1 cellular context compared by ENCODE assay signal in genomic region chr1:235011599-235012435, GRCh38.
TF ChIP-seq lines count a peak whose summit lies in the region.

No MANE protein-coding gene starts in this region.

TF ChIP-seq in K562, 482 proteins besides CTCF, POLR2A, EP300 and RAD21 (continued from another document and continues in another):
- TF ChIP-seq ZNF609 (CRISPR knock-in tag; IDR thresholded peaks at IDR 0.05; ENCODE audit: borderline replicate concordance) (peak; percentile 97), HNRNPUL1 (IDR thresholded peaks at IDR 0.05; ENCODE audit: low read length) (0 out of 2 replicates have a peak, but pooled peaks have one; percentile 28), ZNF584 (CRISPR knock-in tag; IDR thresholded peaks at IDR 0.05; ENCODE audit: low read depth) (peak; percentile 21; the same call in 1 of the 2 replicates), GATA2 (CRISPR knock-in tag; IDR thresholded peaks at IDR 0.05) (no peak), JUNB (CRISPR knock-in tag; conservative IDR thresholded peaks at IDR 0.05) (peak; percentile 66; the same call in 1 of the 2 replicates), RCOR1 (IDR thresholded peaks at IDR 0.05; ENCODE audit: borderline replicate concordance in 1 of 2, low read depth in 2 of 2, low read length in 2 of 2) (peak in 1 of 2 experiments; percentile 95; a peak in 2 of 4 replicates), EGR1 (conservative IDR thresholded peaks at IDR 0.05) (peak; percentile 97), ESRRA (IDR thresholded peaks at IDR 0.05; ENCODE audit: borderline replicate concordance, low read depth) (peak; percentile 65; the same call in 1 of the 2 replicates), ARID1B (IDR thresholded peaks at IDR 0.05) (peak; percentile 82), MAX (CRISPR knock-in tag; IDR thresholded peaks at IDR 0.05) (peak; percentile 86), PKNOX1 (IDR thresholded peaks at IDR 0.05) (peak; percentile 77), DIDO1 (tag; IDR thresholded peaks at IDR 0.05; ENCODE audit: low read depth) (no peak), ATF3 (IDR thresholded peaks at IDR 0.05) (peak; percentile 99), ATF3 (CRISPR knock-in tag; conservative IDR thresholded peaks at IDR 0.05) (peak; percentile 92), NR2C1 (IDR thresholded peaks at IDR 0.05) (no peak), NR2C1 (tag; IDR thresholded peaks at IDR 0.05) (0 out of 2 replicates have a peak, but pooled peaks have one; percentile 25), FOS (IDR thresholded peaks at IDR 0.05; ENCODE audit: extremely low read depth, insufficient read length) (peak; percentile 22), PHB (CRISPR knock-in tag; IDR thresholded peaks at IDR 0.05) (no peak), NONO (IDR thresholded peaks at IDR 0.05; ENCODE audit: low read depth in 2 of 2, low read length in 1 of 2) (no peak), ZNF445 (CRISPR knock-in tag; IDR thresholded peaks at IDR 0.05; ENCODE audit: low read depth) (no peak), ZNF764 (CRISPR knock-in tag; IDR thresholded peaks at IDR 0.05; ENCODE audit: low read depth) (no peak), TCF3 (CRISPR knock-in tag; IDR thresholded peaks at IDR 0.05) (peak; percentile 73), HDAC2 (IDR thresholded peaks at IDR 0.05) (peak; percentile 92), PHF8 (IDR thresholded peaks at IDR 0.05; ENCODE audit: borderline replicate concordance, low read length) (no peak), ARID2 (IDR thresholded peaks at IDR 0.05) (no peak), BCOR (IDR thresholded peaks at IDR 0.05) (no peak), EP400 (IDR thresholded peaks at IDR 0.05) (peak; percentile 62), SP1 (CRISPR knock-in tag; IDR thresholded peaks at IDR 0.05) (peak; percentile 37; the same call in 1 of the 2 replicates), CBX1 (IDR thresholded peaks at IDR 0.05; ENCODE audit: low read depth) (no peak), FOXJ2 (tag; IDR thresholded peaks at IDR 0.05) (no peak), PRMT5 (CRISPR knock-in tag; IDR thresholded peaks at IDR 0.05) (no peak), MAFG (tag; conservative IDR thresholded peaks at IDR 0.05) (peak; percentile 47)
- TF ChIP-seq, protein P1, sequence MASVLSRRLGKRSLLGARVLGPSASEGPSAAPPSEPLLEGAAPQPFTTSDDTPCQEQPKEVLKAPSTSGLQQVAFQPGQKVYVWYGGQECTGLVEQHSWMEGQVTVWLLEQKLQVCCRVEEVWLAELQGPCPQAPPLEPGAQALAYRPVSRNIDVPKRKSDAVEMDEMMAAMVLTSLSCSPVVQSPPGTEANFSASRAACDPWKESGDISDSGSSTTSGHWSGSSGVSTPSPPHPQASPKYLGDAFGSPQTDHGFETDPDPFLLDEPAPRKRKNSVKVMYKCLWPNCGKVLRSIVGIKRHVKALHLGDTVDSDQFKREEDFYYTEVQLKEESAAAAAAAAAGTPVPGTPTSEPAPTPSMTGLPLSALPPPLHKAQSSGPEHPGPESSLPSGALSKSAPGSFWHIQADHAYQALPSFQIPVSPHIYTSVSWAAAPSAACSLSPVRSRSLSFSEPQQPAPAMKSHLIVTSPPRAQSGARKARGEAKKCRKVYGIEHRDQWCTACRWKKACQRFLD (CRISPR knock-in tag; IDR thresholded peaks at IDR 0.05): peak; percentile 23; the same call in 1 of the 2 replicates
- TF ChIP-seq, protein P2, sequence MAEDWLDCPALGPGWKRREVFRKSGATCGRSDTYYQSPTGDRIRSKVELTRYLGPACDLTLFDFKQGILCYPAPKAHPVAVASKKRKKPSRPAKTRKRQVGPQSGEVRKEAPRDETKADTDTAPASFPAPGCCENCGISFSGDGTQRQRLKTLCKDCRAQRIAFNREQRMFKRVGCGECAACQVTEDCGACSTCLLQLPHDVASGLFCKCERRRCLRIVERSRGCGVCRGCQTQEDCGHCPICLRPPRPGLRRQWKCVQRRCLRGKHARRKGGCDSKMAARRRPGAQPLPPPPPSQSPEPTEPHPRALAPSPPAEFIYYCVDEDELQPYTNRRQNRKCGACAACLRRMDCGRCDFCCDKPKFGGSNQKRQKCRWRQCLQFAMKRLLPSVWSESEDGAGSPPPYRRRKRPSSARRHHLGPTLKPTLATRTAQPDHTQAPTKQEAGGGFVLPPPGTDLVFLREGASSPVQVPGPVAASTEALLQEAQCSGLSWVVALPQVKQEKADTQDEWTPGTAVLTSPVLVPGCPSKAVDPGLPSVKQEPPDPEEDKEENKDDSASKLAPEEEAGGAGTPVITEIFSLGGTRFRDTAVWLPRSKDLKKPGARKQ (CRISPR knock-in tag; IDR thresholded peaks at IDR 0.05): no peak
- TF ChIP-seq, protein P3, sequence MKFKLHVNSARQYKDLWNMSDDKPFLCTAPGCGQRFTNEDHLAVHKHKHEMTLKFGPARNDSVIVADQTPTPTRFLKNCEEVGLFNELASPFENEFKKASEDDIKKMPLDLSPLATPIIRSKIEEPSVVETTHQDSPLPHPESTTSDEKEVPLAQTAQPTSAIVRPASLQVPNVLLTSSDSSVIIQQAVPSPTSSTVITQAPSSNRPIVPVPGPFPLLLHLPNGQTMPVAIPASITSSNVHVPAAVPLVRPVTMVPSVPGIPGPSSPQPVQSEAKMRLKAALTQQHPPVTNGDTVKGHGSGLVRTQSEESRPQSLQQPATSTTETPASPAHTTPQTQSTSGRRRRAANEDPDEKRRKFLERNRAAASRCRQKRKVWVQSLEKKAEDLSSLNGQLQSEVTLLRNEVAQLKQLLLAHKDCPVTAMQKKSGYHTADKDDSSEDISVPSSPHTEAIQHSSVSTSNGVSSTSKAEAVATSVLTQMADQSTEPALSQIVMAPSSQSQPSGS (CRISPR knock-in tag; IDR thresholded peaks at IDR 0.05): peak; percentile 77
- TF ChIP-seq, protein P4, sequence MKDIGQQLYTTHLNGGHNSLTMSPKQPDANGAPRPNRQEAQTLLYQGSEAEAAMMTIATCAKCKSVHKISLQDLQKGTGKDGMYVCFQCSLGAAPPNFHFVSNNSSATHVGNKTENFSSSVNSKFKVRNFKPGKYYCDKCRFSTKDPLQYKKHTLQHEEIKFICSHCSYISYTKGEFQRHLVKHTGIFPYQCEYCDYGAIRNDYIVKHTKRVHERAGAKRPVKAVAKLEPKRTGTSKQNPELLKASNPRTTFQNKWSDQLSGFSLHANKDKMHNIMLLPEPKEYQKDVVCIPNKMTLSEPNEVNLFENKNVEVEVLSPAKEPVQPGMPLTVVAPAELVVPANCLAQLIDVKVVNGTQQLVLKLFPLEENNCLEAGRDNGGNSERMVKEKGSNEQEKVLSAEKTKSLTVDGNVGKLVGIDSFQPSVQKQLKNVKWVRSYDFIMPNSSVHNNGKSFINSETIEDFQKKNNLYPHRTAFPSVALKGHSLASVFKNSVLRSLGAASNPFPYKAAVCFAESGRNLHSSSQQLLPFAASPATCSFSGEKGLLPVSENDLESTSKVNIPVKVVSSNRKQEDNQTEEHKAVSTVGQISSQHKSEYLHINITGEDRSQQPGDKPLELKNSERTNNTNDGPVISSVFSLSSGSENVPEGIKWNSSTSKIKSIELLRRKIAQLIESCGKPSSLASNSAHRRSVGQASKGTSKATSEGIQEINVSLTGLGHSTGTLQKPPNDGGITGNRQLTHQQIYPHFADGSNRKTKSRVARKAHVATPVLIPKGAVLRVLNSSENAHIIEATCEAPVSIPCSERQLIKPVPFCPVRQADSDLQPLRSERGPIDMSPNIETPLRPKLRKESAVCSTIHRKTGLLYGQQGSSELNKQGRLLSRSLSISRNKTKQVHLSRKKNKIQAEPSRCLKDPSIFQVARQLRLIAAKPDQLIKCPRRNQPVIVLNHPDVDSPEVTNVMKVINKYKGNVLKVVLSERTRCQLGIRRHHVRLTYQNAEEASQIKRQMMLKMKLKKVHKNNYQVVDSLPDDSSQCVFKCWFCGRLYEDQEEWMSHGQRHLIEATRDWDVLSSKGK (CRISPR knock-in tag; IDR thresholded peaks at IDR 0.05): no peak
- TF ChIP-seq, protein P5, sequence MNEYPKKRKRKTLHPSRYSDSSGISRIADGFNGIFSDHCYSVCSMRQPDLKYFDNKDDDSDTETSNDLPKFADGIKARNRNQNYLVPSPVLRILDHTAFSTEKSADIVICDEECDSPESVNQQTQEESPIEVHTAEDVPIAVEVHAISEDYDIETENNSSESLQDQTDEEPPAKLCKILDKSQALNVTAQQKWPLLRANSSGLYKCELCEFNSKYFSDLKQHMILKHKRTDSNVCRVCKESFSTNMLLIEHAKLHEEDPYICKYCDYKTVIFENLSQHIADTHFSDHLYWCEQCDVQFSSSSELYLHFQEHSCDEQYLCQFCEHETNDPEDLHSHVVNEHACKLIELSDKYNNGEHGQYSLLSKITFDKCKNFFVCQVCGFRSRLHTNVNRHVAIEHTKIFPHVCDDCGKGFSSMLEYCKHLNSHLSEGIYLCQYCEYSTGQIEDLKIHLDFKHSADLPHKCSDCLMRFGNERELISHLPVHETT (CRISPR knock-in tag; conservative IDR thresholded peaks at IDR 0.05 in 1 of 2, IDR thresholded peaks at IDR 0.05 in 1 of 2): no peak
- TF ChIP-seq, protein P6, sequence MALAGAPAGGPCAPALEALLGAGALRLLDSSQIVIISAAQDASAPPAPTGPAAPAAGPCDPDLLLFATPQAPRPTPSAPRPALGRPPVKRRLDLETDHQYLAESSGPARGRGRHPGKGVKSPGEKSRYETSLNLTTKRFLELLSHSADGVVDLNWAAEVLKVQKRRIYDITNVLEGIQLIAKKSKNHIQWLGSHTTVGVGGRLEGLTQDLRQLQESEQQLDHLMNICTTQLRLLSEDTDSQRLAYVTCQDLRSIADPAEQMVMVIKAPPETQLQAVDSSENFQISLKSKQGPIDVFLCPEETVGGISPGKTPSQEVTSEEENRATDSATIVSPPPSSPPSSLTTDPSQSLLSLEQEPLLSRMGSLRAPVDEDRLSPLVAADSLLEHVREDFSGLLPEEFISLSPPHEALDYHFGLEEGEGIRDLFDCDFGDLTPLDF (CRISPR knock-in tag; IDR thresholded peaks at IDR 0.05): no peak
- TF ChIP-seq, protein P7, sequence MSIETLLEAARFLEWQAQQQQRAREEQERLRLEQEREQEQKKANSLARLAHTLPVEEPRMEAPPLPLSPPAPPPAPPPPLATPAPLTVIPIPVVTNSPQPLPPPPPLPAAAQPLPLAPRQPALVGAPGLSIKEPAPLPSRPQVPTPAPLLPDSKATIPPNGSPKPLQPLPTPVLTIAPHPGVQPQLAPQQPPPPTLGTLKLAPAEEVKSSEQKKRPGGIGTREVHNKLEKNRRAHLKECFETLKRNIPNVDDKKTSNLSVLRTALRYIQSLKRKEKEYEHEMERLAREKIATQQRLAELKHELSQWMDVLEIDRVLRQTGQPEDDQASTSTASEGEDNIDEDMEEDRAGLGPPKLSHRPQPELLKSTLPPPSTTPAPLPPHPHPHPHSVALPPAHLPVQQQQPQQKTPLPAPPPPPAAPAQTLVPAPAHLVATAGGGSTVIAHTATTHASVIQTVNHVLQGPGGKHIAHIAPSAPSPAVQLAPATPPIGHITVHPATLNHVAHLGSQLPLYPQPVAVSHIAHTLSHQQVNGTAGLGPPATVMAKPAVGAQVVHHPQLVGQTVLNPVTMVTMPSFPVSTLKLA (conservative IDR thresholded peaks at IDR 0.05): peak in 1 of 2 experiments; percentile 72; a peak in 2 of 4 replicates
